ENCODE assay signal across 1 cellular context in the genomic region with DNA sequence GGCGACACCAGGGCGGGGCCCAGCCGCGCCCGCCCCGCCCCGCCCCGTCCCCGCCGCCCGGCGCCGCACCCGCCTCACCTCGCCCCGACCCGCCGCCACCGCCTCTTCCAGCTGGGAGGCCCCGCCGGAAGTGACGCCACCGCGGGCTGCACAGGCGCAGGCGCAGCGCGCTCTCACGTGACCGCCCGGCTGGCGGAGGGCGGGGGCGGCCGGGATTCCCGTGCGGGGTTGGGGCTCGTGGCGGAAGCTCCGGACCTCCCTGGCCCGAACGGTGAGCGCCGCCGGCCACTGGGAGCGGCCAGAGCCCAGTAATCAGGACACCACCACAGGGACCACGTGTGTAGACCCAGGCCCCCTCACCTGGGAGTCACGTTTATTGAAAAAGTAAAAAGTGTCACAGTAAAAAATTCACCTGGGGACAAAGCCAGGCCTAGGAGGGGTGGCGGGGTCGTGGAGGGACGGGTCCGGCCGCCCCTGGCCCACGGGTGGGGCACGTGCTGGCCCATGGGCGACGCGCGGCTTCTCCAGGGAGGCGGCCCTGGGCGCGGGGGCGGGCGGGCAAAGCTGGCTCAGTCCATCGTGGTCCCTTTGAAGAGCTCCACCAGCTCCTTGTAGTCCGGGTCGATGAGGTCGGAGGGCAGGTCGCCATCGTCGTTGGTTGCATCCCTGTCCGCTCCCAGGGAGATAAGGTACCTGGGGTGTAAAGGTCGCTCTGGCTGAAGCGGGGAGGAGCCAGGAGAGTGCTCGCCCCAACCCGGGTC.
TF ChIP-seq lines count a peak whose summit lies in the region.

A gene with protein sequence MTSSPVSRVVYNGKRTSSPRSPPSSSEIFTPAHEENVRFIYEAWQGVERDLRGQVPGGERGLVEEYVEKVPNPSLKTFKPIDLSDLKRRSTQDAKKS (minus strand): TSS at position 132 of the 761 bp plus-strand sequence. CDS start 8,785 bp downstream, outside the sequence.

TF ChIP-seq in K562, 482 proteins besides CTCF, POLR2A, EP300 and RAD21 (continued from another document and continues in another):
- TF ChIP-seq, protein P1, sequence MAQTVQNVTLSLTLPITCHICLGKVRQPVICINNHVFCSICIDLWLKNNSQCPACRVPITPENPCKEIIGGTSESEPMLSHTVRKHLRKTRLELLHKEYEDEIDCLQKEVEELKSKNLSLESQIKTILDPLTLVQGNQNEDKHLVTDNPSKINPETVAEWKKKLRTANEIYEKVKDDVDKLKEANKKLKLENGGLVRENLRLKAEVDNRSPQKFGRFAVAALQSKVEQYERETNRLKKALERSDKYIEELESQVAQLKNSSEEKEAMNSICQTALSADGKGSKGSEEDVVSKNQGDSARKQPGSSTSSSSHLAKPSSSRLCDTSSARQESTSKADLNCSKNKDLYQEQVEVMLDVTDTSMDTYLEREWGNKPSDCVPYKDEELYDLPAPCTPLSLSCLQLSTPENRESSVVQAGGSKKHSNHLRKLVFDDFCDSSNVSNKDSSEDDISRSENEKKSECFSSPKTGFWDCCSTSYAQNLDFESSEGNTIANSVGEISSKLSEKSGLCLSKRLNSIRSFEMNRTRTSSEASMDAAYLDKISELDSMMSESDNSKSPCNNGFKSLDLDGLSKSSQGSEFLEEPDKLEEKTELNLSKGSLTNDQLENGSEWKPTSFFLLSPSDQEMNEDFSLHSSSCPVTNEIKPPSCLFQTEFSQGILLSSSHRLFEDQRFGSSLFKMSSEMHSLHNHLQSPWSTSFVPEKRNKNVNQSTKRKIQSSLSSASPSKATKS (CRISPR knock-in tag; IDR thresholded peaks at IDR 0.05) = no peak
- TF ChIP-seq ZNF146 (CRISPR knock-in tag; IDR thresholded peaks at IDR 0.05; ENCODE audit: unreplicated experiment) = no peak
- TF ChIP-seq, protein P2, sequence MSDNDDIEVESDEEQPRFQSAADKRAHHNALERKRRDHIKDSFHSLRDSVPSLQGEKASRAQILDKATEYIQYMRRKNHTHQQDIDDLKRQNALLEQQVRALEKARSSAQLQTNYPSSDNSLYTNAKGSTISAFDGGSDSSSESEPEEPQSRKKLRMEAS (CRISPR knock-in tag; IDR thresholded peaks at IDR 0.05) = peak; percentile 92
- no peak; the same call in 1 of the 2 replicates for TF ChIP-seq ILF3 (IDR thresholded peaks at IDR 0.05; ENCODE audit: borderline replicate concordance)
- TF ChIP-seq ZNF584 (CRISPR knock-in tag; IDR thresholded peaks at IDR 0.05; ENCODE audit: low read depth) = no peak
- no peak for TF ChIP-seq ADNP (tag; IDR thresholded peaks at IDR 0.05)
- TF ChIP-seq, protein P3, sequence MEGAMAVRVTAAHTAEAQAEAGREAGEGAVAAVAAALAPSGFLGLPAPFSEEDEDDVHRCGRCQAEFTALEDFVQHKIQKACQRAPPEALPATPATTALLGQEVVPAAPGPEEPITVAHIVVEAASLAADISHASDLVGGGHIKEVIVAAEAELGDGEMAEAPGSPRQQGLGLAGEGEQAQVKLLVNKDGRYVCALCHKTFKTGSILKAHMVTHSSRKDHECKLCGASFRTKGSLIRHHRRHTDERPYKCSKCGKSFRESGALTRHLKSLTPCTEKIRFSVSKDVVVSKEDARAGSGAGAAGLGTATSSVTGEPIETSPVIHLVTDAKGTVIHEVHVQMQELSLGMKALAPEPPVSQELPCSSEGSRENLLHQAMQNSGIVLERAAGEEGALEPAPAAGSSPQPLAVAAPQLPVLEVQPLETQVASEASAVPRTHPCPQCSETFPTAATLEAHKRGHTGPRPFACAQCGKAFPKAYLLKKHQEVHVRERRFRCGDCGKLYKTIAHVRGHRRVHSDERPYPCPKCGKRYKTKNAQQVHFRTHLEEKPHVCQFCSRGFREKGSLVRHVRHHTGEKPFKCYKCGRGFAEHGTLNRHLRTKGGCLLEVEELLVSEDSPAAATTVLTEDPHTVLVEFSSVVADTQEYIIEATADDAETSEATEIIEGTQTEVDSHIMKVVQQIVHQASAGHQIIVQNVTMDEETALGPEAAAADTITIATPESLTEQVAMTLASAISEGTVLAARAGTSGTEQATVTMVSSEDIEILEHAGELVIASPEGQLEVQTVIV (CRISPR knock-in tag; IDR thresholded peaks at IDR 0.05; ENCODE audit: borderline replicate concordance) = no peak
- TF ChIP-seq, protein P4, sequence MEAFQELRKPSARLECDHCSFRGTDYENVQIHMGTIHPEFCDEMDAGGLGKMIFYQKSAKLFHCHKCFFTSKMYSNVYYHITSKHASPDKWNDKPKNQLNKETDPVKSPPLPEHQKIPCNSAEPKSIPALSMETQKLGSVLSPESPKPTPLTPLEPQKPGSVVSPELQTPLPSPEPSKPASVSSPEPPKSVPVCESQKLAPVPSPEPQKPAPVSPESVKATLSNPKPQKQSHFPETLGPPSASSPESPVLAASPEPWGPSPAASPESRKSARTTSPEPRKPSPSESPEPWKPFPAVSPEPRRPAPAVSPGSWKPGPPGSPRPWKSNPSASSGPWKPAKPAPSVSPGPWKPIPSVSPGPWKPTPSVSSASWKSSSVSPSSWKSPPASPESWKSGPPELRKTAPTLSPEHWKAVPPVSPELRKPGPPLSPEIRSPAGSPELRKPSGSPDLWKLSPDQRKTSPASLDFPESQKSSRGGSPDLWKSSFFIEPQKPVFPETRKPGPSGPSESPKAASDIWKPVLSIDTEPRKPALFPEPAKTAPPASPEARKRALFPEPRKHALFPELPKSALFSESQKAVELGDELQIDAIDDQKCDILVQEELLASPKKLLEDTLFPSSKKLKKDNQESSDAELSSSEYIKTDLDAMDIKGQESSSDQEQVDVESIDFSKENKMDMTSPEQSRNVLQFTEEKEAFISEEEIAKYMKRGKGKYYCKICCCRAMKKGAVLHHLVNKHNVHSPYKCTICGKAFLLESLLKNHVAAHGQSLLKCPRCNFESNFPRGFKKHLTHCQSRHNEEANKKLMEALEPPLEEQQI (IDR thresholded peaks at IDR 0.05) = no peak
- TF ChIP-seq RCOR1 (IDR thresholded peaks at IDR 0.05; ENCODE audit: borderline replicate concordance in 1 of 2, low read depth in 2 of 2, low read length in 2 of 2) = no peak
- no peak for TF ChIP-seq GATA2 (CRISPR knock-in tag; IDR thresholded peaks at IDR 0.05)
- TF ChIP-seq POLR2AphosphoS5 (IDR thresholded peaks at IDR 0.05; ENCODE audit: control insufficient read depth, insufficient read depth, low read depth, low read length) = no peak
- TF ChIP-seq, protein P5, sequence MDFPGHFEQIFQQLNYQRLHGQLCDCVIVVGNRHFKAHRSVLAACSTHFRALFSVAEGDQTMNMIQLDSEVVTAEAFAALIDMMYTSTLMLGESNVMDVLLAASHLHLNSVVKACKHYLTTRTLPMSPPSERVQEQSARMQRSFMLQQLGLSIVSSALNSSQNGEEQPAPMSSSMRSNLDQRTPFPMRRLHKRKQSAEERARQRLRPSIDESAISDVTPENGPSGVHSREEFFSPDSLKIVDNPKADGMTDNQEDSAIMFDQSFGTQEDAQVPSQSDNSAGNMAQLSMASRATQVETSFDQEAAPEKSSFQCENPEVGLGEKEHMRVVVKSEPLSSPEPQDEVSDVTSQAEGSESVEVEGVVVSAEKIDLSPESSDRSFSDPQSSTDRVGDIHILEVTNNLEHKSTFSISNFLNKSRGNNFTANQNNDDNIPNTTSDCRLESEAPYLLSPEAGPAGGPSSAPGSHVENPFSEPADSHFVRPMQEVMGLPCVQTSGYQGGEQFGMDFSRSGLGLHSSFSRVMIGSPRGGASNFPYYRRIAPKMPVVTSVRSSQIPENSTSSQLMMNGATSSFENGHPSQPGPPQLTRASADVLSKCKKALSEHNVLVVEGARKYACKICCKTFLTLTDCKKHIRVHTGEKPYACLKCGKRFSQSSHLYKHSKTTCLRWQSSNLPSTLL (IDR thresholded peaks at IDR 0.05) = no peak
- TF ChIP-seq KDM1A (IDR thresholded peaks at IDR 0.05) = no peak
- peak; percentile 69; the same call in 1 of the 2 replicates for TF ChIP-seq ZBTB7A (IDR thresholded peaks at IDR 0.05; ENCODE audit: borderline replicate concordance, control insufficient read depth, low read depth, low read length)
- peak; percentile 96 for TF ChIP-seq FOXP1 (CRISPR knock-in tag; IDR thresholded peaks at IDR 0.05)
- TF ChIP-seq ZNF217 (CRISPR knock-in tag; IDR thresholded peaks at IDR 0.05) = no peak
- no peak for TF ChIP-seq SMARCA5 (IDR thresholded peaks at IDR 0.05)
- TF ChIP-seq, protein P6, sequence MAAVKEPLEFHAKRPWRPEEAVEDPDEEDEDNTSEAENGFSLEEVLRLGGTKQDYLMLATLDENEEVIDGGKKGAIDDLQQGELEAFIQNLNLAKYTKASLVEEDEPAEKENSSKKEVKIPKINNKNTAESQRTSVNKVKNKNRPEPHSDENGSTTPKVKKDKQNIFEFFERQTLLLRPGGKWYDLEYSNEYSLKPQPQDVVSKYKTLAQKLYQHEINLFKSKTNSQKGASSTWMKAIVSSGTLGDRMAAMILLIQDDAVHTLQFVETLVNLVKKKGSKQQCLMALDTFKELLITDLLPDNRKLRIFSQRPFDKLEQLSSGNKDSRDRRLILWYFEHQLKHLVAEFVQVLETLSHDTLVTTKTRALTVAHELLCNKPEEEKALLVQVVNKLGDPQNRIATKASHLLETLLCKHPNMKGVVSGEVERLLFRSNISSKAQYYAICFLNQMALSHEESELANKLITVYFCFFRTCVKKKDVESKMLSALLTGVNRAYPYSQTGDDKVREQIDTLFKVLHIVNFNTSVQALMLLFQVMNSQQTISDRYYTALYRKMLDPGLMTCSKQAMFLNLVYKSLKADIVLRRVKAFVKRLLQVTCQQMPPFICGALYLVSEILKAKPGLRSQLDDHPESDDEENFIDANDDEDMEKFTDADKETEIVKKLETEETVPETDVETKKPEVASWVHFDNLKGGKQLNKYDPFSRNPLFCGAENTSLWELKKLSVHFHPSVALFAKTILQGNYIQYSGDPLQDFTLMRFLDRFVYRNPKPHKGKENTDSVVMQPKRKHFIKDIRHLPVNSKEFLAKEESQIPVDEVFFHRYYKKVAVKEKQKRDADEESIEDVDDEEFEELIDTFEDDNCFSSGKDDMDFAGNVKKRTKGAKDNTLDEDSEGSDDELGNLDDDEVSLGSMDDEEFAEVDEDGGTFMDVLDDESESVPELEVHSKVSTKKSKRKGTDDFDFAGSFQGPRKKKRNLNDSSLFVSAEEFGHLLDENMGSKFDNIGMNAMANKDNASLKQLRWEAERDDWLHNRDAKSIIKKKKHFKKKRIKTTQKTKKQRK (IDR thresholded peaks at IDR 0.05; ENCODE audit: borderline replicate concordance, low read depth, low read length) = no peak
- TF ChIP-seq OTX1 (CRISPR knock-in tag; IDR thresholded peaks at IDR 0.05) = no peak
- no peak for TF ChIP-seq SRSF3 (IDR thresholded peaks at IDR 0.05; ENCODE audit: insufficient read depth, low read length)
- TF ChIP-seq ZNF212 (CRISPR knock-in tag; IDR thresholded peaks at IDR 0.05) = no peak
- TF ChIP-seq SETDB1 (IDR thresholded peaks at IDR 0.05; ENCODE audit: low read length) = no peak
- TF ChIP-seq SP1 (CRISPR knock-in tag; IDR thresholded peaks at IDR 0.05) = peak; percentile 79
- TF ChIP-seq, protein P7, sequence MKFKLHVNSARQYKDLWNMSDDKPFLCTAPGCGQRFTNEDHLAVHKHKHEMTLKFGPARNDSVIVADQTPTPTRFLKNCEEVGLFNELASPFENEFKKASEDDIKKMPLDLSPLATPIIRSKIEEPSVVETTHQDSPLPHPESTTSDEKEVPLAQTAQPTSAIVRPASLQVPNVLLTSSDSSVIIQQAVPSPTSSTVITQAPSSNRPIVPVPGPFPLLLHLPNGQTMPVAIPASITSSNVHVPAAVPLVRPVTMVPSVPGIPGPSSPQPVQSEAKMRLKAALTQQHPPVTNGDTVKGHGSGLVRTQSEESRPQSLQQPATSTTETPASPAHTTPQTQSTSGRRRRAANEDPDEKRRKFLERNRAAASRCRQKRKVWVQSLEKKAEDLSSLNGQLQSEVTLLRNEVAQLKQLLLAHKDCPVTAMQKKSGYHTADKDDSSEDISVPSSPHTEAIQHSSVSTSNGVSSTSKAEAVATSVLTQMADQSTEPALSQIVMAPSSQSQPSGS (CRISPR knock-in tag; IDR thresholded peaks at IDR 0.05) = no peak
- no peak for TF ChIP-seq ZNF75A (CRISPR knock-in tag; IDR thresholded peaks at IDR 0.05)
- no peak for TF ChIP-seq PRPF4 (IDR thresholded peaks at IDR 0.05; ENCODE audit: insufficient read depth, low read depth, low read length, poor library complexity, severe bottlenecking)
- no peak for TF ChIP-seq TARDBP (IDR thresholded peaks at IDR 0.05)
- no peak for TF ChIP-seq KAT8 (IDR thresholded peaks at IDR 0.05; ENCODE audit: low read depth)
- no peak for TF ChIP-seq STAT5A (IDR thresholded peaks at IDR 0.05; ENCODE audit: borderline replicate concordance, low read length)
- no peak for TF ChIP-seq ARID2 (IDR thresholded peaks at IDR 0.05)
- no peak for TF ChIP-seq ZNF316 (IDR thresholded peaks at IDR 0.05)
- TF ChIP-seq ZNF780A (CRISPR knock-in tag; IDR thresholded peaks at IDR 0.05) = no peak
- TF ChIP-seq, protein P8, sequence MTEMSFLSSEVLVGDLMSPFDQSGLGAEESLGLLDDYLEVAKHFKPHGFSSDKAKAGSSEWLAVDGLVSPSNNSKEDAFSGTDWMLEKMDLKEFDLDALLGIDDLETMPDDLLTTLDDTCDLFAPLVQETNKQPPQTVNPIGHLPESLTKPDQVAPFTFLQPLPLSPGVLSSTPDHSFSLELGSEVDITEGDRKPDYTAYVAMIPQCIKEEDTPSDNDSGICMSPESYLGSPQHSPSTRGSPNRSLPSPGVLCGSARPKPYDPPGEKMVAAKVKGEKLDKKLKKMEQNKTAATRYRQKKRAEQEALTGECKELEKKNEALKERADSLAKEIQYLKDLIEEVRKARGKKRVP (CRISPR knock-in tag; IDR thresholded peaks at IDR 0.05) = 0 out of 2 replicates have a peak, but pooled peaks have one; percentile 44
- TF ChIP-seq, protein P9, sequence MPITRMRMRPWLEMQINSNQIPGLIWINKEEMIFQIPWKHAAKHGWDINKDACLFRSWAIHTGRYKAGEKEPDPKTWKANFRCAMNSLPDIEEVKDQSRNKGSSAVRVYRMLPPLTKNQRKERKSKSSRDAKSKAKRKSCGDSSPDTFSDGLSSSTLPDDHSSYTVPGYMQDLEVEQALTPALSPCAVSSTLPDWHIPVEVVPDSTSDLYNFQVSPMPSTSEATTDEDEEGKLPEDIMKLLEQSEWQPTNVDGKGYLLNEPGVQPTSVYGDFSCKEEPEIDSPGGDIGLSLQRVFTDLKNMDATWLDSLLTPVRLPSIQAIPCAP (CRISPR knock-in tag; IDR thresholded peaks at IDR 0.05; ENCODE audit: borderline replicate concordance) = no peak
- no peak for TF ChIP-seq TEAD2 (tag; IDR thresholded peaks at IDR 0.05)
- TF ChIP-seq, protein P10, sequence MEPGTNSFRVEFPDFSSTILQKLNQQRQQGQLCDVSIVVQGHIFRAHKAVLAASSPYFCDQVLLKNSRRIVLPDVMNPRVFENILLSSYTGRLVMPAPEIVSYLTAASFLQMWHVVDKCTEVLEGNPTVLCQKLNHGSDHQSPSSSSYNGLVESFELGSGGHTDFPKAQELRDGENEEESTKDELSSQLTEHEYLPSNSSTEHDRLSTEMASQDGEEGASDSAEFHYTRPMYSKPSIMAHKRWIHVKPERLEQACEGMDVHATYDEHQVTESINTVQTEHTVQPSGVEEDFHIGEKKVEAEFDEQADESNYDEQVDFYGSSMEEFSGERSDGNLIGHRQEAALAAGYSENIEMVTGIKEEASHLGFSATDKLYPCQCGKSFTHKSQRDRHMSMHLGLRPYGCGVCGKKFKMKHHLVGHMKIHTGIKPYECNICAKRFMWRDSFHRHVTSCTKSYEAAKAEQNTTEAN (CRISPR knock-in tag; IDR thresholded peaks at IDR 0.05) = 0 out of 2 replicates have a peak, but pooled peaks have one; percentile 24
- TF ChIP-seq ERF (CRISPR knock-in tag; IDR thresholded peaks at IDR 0.05) = no peak
- 0 out of 2 replicates have a peak, but pooled peaks have one; percentile 44 for TF ChIP-seq PML (IDR thresholded peaks at IDR 0.05; ENCODE audit: low read length)
